In genomic region chr22:35742342-35743100, GRCh38 we compare ENCODE assay signal across 10 cellular contexts. TPM values are rescaled to one million over a fixed set of nuclear protein-coding genes. Genes with fewer than 3 reads are reported as not detected.
A peak's percentile ranks its signal among the peaks of the same experiment; 100 is the strongest.
DNase-seq lines count a peak whose midpoint lies in the region; ATAC-seq, FAIRE-seq and TF ChIP-seq lines count a peak whose summit lies in the region.
"Had no signal": no experiment of that assay in that cellular context is flagged by ENCODE, and none has a peak within 500 bp of the region (broad histone marks: within the 10 kb centered on the region; RNA-seq: fewer than 3 reads in every experiment).

No MANE protein-coding gene starts in this region.

- ATAC-seq in HepG2 (no peak), GM21786 (IDR thresholded peaks at IDR 0.05; ENCODE audit: unreplicated experiment) (no peak)

- TF ChIP-seq CTCF in liver (IDR thresholded peaks at IDR 0.05; ENCODE audit: low read depth, low read length, missing input control) (no peak), HepG2 (CRISPR knock-in tag; IDR thresholded peaks at IDR 0.05) (no peak), brain microvascular endothelial cell (IDR thresholded peaks at IDR 0.05; ENCODE audit: low read depth, low read length, missing control alignments) (no peak), keratinocyte (optimal IDR thresholded peaks at IDR 0.05 in 1 of 3, IDR thresholded peaks at IDR 0.05 in 1 of 3, conservative IDR thresholded peaks at IDR 0.05 in 1 of 3; ENCODE audit: extremely low read depth in 1 of 3, insufficient read depth in 2 of 3, low read length in 3 of 3) (no peak), uterus (IDR thresholded peaks at IDR 0.05) (no peak), D721Med (IDR thresholded peaks at IDR 0.05; ENCODE audit: insufficient read depth, missing control alignments) (no peak), tibial nerve (IDR thresholded peaks at IDR 0.05) (no peak)

- H4K20me1 ChIP-seq in HepG2 (ENCODE audit: insufficient read depth, low read length): no peaks in the 10 kb centered on the region
- H4K20me1 ChIP-seq in keratinocyte (ENCODE audit: control insufficient read depth, extremely low read depth, insufficient read depth, low read length): no peaks in the 10 kb centered on the region

- H3K79me2 ChIP-seq in HepG2 (ENCODE audit: insufficient read depth, low read length) (no peaks in the 10 kb centered on the region), keratinocyte (ENCODE audit: control insufficient read depth, insufficient read depth, low read length) (no peaks in the 10 kb centered on the region)

- peak overlapping the region; percentile 43 to 59 for H3K27ac ChIP-seq in liver (ENCODE audit: low read depth in 1 of 2, low read length in 2 of 2)
- H3K27ac ChIP-seq in HepG2 (ENCODE audit: extremely low read length, insufficient read depth, low read length): no peak overlapping the region
- H3K27ac ChIP-seq in brain microvascular endothelial cell: peak overlapping the region; percentile 92
- H3K27ac ChIP-seq in keratinocyte (ENCODE audit: control insufficient read depth, insufficient read depth, low read length): peak overlapping the region; percentile 27
- peak overlapping the region; percentile 30 to 46 for H3K27ac ChIP-seq in uterus
- peak overlapping the region in 2 of 4 donors; percentile 12 to 36 for H3K27ac ChIP-seq in tibial nerve
- H3K27ac ChIP-seq: prostate gland had no signal

- 85% methylated on average over 9 of the region's 9 CpGs for WGBS in liver
- WGBS in HepG2 (ENCODE audit: low lambda C conversion rate): 92% methylated on average over 9 of the region's 9 CpGs
- WGBS in tibial nerve, 2 donors: 77 to 79% methylated on average over 9 of the region's 9 CpGs

- no peaks in the 10 kb centered on the region for H3K9me3 ChIP-seq in liver (ENCODE audit: control insufficient read depth in 4 of 4, low read length in 3 of 4)
- H3K9me3 ChIP-seq in HepG2 (ENCODE audit: low read length): no peaks in the 10 kb centered on the region
- H3K9me3 ChIP-seq in keratinocyte (ENCODE audit: control insufficient read depth, low read depth, low read length): no peaks in the 10 kb centered on the region
- no peaks in the 10 kb centered on the region for H3K9me3 ChIP-seq in uterus
- no peaks in the 10 kb centered on the region for H3K9me3 ChIP-seq in tibial nerve
- H3K9me3 ChIP-seq: prostate gland had no signal

- in situ Hi-C loops in HepG2 (cut with HindIII; ENCODE audit: extremely low pct_ligation_motif_present, low pct_unique_long_range_greater_than_20kb): loop anchor here (25.0 kb wide), 2 partner anchors 305 to 370 kb away; no protein-coding TSS in a partner anchor
- in situ Hi-C loops in brain microvascular endothelial cell (cut with HindIII; ENCODE audit: low pct_ligation_motif_present, low sequenced_read_pairs): no loop called here

- CTCF ChIA-PET in HepG2 (lab: Yijun Ruan, JAX; ENCODE audit: low intra/inter-chr PET ratio, low total read pairs): no interaction called here

- intact Hi-C loops in HepG2 (cut with micrococcal nuclease; ENCODE audit: unreplicated experiment): no loop called here
- intact Hi-C loops in uterus (cut with DNase I; ENCODE audit: low total_unique reads): no loop called here

- DNase-seq in HepG2 (ENCODE audit: low spot score) (no peak), brain microvascular endothelial cell (peak; percentile 81), keratinocyte (ENCODE audit: low read depth, low spot score) (no peak), uterus (no peak), D721Med (ENCODE audit: insufficient read length, low spot score) (no peak), tibial nerve (ENCODE audit: low spot score in 2 of 2) (no peak)
- DNase-seq: AML-193 had no signal

- H3K4me2 ChIP-seq in HepG2 (ENCODE audit: low read depth, low read length) (no peak overlapping the region), keratinocyte (ENCODE audit: control insufficient read depth, extremely low read depth, insufficient read depth, low read depth, low read length) (no peak overlapping the region)

- H3K4me3 ChIP-seq in liver (ENCODE audit: low read depth in 1 of 3, low read length in 3 of 3): no peak overlapping the region
- H3K4me3 ChIP-seq in HepG2 (replicated peaks in 1 of 3; ENCODE audit: insufficient read depth in 1 of 3, low read depth in 2 of 3, low read length in 3 of 3): no peak overlapping the region
- no peak overlapping the region for H3K4me3 ChIP-seq in brain microvascular endothelial cell (ENCODE audit: low read depth, low read length)
- H3K4me3 ChIP-seq in keratinocyte (ENCODE audit: control insufficient read depth in 2 of 3, extremely low read depth in 1 of 3, insufficient read depth in 2 of 3, low read depth in 1 of 3, low read length in 3 of 3): no peak overlapping the region
- no peak overlapping the region for H3K4me3 ChIP-seq in uterus
- H3K4me3 ChIP-seq in tibial nerve: no peak overlapping the region
- H3K4me3 ChIP-seq: prostate gland had no signal

- TF ChIP-seq RAD21 in liver (IDR thresholded peaks at IDR 0.05) (no peak), HepG2 (CRISPR knock-in tag; IDR thresholded peaks at IDR 0.05) (no peak)

- H3K36me3 ChIP-seq in liver (ENCODE audit: control insufficient read depth in 4 of 4, insufficient read depth in 3 of 4, low read depth in 1 of 4, low read length in 3 of 4): peaks cover 0 to 24% (median 11%) of the 10 kb centered on the region in 4 donors
- H3K36me3 ChIP-seq in HepG2 (replicated peaks in 1 of 2; ENCODE audit: control insufficient read depth in 1 of 2, insufficient read depth in 2 of 2, low read length in 2 of 2): peaks cover 4 to 34% of the 10 kb centered on the region in 2 experiments; a peak in 4 of 5 replicates
- peaks cover 24% of the 10 kb centered on the region for H3K36me3 ChIP-seq in brain microvascular endothelial cell (replicated peaks)
- H3K36me3 ChIP-seq in keratinocyte (ENCODE audit: control insufficient read depth in 2 of 2, extremely low read depth in 1 of 2, insufficient read depth in 2 of 2, low read length in 2 of 2): peaks cover 25 to 30% of the 10 kb centered on the region in 2 experiments
- no peaks in the 10 kb centered on the region for H3K36me3 ChIP-seq in uterus
- H3K36me3 ChIP-seq in tibial nerve: peaks cover 0 to 65% (median 0%) of the 10 kb centered on the region in 3 donors
- H3K36me3 ChIP-seq: prostate gland had no signal

- TF ChIP-seq EP300 in HepG2 (IDR thresholded peaks at IDR 0.05; ENCODE audit: low read depth in 2 of 2, low read length in 2 of 2) (no peak), HepG2 (CRISPR knock-in tag; IDR thresholded peaks at IDR 0.05; ENCODE audit: borderline replicate concordance) (no peak), tibial nerve (IDR thresholded peaks at IDR 0.05) (no peak)

- dilution Hi-C loops in keratinocyte (cut with MboI; ENCODE audit: extremely low pct_ligation_motif_present, low sequenced_read_pairs): no loop called here

- H2AFZ ChIP-seq in HepG2 (ENCODE audit: low read length): no peak overlapping the region
- H2AFZ ChIP-seq in keratinocyte (ENCODE audit: control insufficient read depth, low read length): no peak overlapping the region

- BruUV-seq in HepG2 (replicated peaks; lab: Mats Ljungman, UMichigan): no TSS peak

- H3K27me3 ChIP-seq in liver (ENCODE audit: control insufficient read depth in 4 of 4, insufficient read depth in 4 of 4, low read length in 3 of 4): no peaks in the 10 kb centered on the region
- no peaks in the 10 kb centered on the region for H3K27me3 ChIP-seq in HepG2 (ENCODE audit: control insufficient read depth in 1 of 2, insufficient read depth in 2 of 2, low read length in 2 of 2)
- no peaks in the 10 kb centered on the region for H3K27me3 ChIP-seq in brain microvascular endothelial cell (replicated peaks)
- no peaks in the 10 kb centered on the region for H3K27me3 ChIP-seq in keratinocyte (ENCODE audit: control insufficient read depth, extremely low read depth, insufficient read depth, low read length)
- no peaks in the 10 kb centered on the region for H3K27me3 ChIP-seq in uterus
- H3K27me3 ChIP-seq in tibial nerve: no peaks in the 10 kb centered on the region

- H3K4me1 ChIP-seq in liver (ENCODE audit: control insufficient read depth in 4 of 4, insufficient read depth in 4 of 4, low read length in 3 of 4) (peaks cover 0 to 22% (median 6%) of the 10 kb centered on the region in 4 donors), HepG2 (ENCODE audit: insufficient read depth, low read length) (peaks cover 5% of the 10 kb centered on the region; the same call in 1 of the 2 replicates), keratinocyte (ENCODE audit: control insufficient read depth, extremely low read depth, insufficient read depth, low read length) (peaks cover 4% of the 10 kb centered on the region), uterus (no peaks in the 10 kb centered on the region), tibial nerve (no peaks in the 10 kb centered on the region)
- H3K4me1 ChIP-seq: prostate gland had no signal

- H3K9me1 ChIP-seq in keratinocyte (ENCODE audit: control insufficient read depth, extremely low read depth, insufficient read depth, low read length): no peaks in the 10 kb centered on the region

- no peak overlapping the region for H3K9ac ChIP-seq in liver (ENCODE audit: low read depth in 1 of 2, low read length in 2 of 2)
- H3K9ac ChIP-seq in HepG2 (ENCODE audit: insufficient read depth, low read depth, low read length): no peak overlapping the region
- no peak overlapping the region for H3K9ac ChIP-seq in keratinocyte (ENCODE audit: control insufficient read depth, extremely low read depth, insufficient read depth, low read length)

- FAIRE-seq in HepG2 (lab: Jason Lieb, UNC): no peak
- no peak for FAIRE-seq in keratinocyte (lab: Jason Lieb, UNC)
- FAIRE-seq in D721Med (lab: Jason Lieb, UNC): no peak

- POLR2A ChIA-PET in HepG2 (lab: Yijun Ruan, JAX): no interaction called here

- TF ChIP-seq POLR2A in HepG2 (IDR thresholded peaks at IDR 0.05; ENCODE audit: insufficient read depth in 1 of 2, low read depth in 2 of 2, low read length in 2 of 2) (no peak), uterus (IDR thresholded peaks at IDR 0.05) (no peak), tibial nerve (IDR thresholded peaks at IDR 0.05) (no peak)

RNA-seq across cellular contexts. Expression of gene APOL5, which starts 24.8 kb away (rescaled TPM):
- total RNA-seq in liver (not detected), HepG2 (2016; rRNA removed; fragmentation: Illumina TruSeq; extraction: Trizol) (not detected in 2 replicates), uterus (not detected), tibial nerve (1 to 10 TPM in 1 of 4 donors, not detected in 3; 4.2 TPM)
- polyA plus RNA-seq in liver (under 1 TPM in 1 of 2 donors, not detected in 1; 0.43 TPM), HepG2 (2011; rRNA removed) (not detected in 2 replicates), keratinocyte (not detected in 3 replicates)
- not detected in 2 replicates for total RNA-seq in HepG2 (2016; cell fraction: cytosol; rRNA removed; fragmentation: Illumina TruSeq; extraction: Trizol; ENCODE audit: low read depth)
- not detected in 2 replicates for total RNA-seq in HepG2 (2016; cell fraction: insoluble cytoplasmic fraction; rRNA removed; fragmentation: Illumina TruSeq; extraction: Trizol)
- not detected in 2 replicates for total RNA-seq in HepG2 (2016; cell fraction: membrane; rRNA removed; fragmentation: Illumina TruSeq; extraction: Trizol)
- not detected in 2 replicates for total RNA-seq in HepG2 (2016; cell fraction: nucleus; rRNA removed; fragmentation: Illumina TruSeq; extraction: Trizol)
- not detected in 2 replicates for polyA plus RNA-seq in HepG2 (2011; cell fraction: cytosol; rRNA removed)
- polyA plus RNA-seq in HepG2 (2011; cell fraction: nucleus; rRNA removed): not detected in 2 replicates
- polyA plus RNA-seq in HepG2 (2012): not detected in 2 replicates
- polyA plus RNA-seq in HepG2 (2016; cell fraction: cytosol; fragmentation: Illumina TruSeq; extraction: Trizol; ENCODE audit: low read depth): not detected in 2 replicates
- not detected in 2 replicates for polyA plus RNA-seq in HepG2 (2016; cell fraction: insoluble cytoplasmic fraction; fragmentation: Illumina TruSeq; extraction: Trizol; ENCODE audit: low read depth)
- not detected in 2 replicates for polyA plus RNA-seq in HepG2 (2016; cell fraction: membrane; fragmentation: Illumina TruSeq; extraction: Trizol; ENCODE audit: low read depth)
- polyA plus RNA-seq in HepG2 (2016; cell fraction: nucleus; fragmentation: Illumina TruSeq; extraction: Trizol; ENCODE audit: insufficient read depth, low read depth): not detected in 2 replicates
- not detected in 2 replicates for polyA minus RNA-seq in HepG2 (2011; rRNA and poly(A)+ RNA removed; ENCODE audit: low replicate concordance)
- not detected in 2 replicates for polyA minus RNA-seq in HepG2 (2011; cell fraction: cytosol; rRNA and poly(A)+ RNA removed)
- polyA minus RNA-seq in HepG2 (2011; cell fraction: nucleus; rRNA and poly(A)+ RNA removed): not detected in 2 replicates
- polyA plus RNA-seq in keratinocyte (2011; ENCODE audit: low read depth): not detected
- polyA plus RNA-seq in keratinocyte (2011; cell fraction: cytosol; rRNA removed): not detected in 2 replicates
- polyA plus RNA-seq in keratinocyte (2011; cell fraction: nucleus; rRNA removed): not detected in 2 replicates
- not detected in 2 replicates for polyA plus RNA-seq in keratinocyte (2012; ENCODE audit: low replicate concordance)
- not detected in 3 replicates for polyA minus RNA-seq in keratinocyte
- polyA minus RNA-seq in keratinocyte (2011; cell fraction: cytosol; rRNA and poly(A)+ RNA removed): not detected
- polyA minus RNA-seq in keratinocyte (2011; cell fraction: nucleus; rRNA and poly(A)+ RNA removed): not detected in 2 replicates
- total RNA-seq: prostate gland had no signal
